1 cellular context compared by ENCODE assay signal in genomic region chr19:1237754-1238372, GRCh38.
A peak's percentile ranks its signal among the peaks of the same experiment; 100 is the strongest.
TF ChIP-seq lines count a peak whose summit lies in the region.

TSS of gene CBARP (minus strand) at chr19:1238005. CDS start at chr19:1236100, 1,905 bp downstream.

TF ChIP-seq in GM12878, 131 proteins besides CTCF, POLR2A, EP300 and RAD21:
- TF ChIP-seq MTA2 (IDR thresholded peaks at IDR 0.05; ENCODE audit: low read depth) (no peak), JUND (IDR thresholded peaks at IDR 0.05; ENCODE audit: low read depth, low read length) (no peak), BHLHE40 (IDR thresholded peaks at IDR 0.05; ENCODE audit: borderline replicate concordance in 1 of 2, low read depth in 2 of 2, low read length in 1 of 2) (peak; percentile 63 to 95; a peak in 3 of 4 replicates), RUNX3 (IDR thresholded peaks at IDR 0.05; ENCODE audit: low read length) (no peak), STAT1 (conservative IDR thresholded peaks at IDR 0.05) (no peak), CBX5 (IDR thresholded peaks at IDR 0.05; ENCODE audit: low read depth) (no peak), TARDBP (IDR thresholded peaks at IDR 0.05; ENCODE audit: borderline replicate concordance) (no peak), CHD1 (IDR thresholded peaks at IDR 0.05; ENCODE audit: low read depth, low read length) (no peak), ZNF592 (IDR thresholded peaks at IDR 0.05) (no peak), CEBPZ (IDR thresholded peaks at IDR 0.05; ENCODE audit: low read depth, low read length) (no peak), RBBP5 (conservative IDR thresholded peaks at IDR 0.05) (no peak), HCFC1 (IDR thresholded peaks at IDR 0.05; ENCODE audit: low read length) (no peak), EGR1 (IDR thresholded peaks at IDR 0.05; ENCODE audit: borderline replicate concordance in 1 of 2, low read depth in 2 of 2, low read length in 2 of 2) (peak in 1 of 2 experiments; percentile 54; a peak in 1 of 3 replicates), IKZF1 (conservative IDR thresholded peaks at IDR 0.05) (0 out of 2 replicates have a peak, but pooled peaks have one; percentile 25), GATAD2B (conservative IDR thresholded peaks at IDR 0.05; ENCODE audit: low read depth) (no peak), SIN3A (IDR thresholded peaks at IDR 0.05; ENCODE audit: low read depth, low read length) (no peak), STAT3 (IDR thresholded peaks at IDR 0.05; ENCODE audit: low read depth, low read length) (no peak)
- TF ChIP-seq, protein P1, sequence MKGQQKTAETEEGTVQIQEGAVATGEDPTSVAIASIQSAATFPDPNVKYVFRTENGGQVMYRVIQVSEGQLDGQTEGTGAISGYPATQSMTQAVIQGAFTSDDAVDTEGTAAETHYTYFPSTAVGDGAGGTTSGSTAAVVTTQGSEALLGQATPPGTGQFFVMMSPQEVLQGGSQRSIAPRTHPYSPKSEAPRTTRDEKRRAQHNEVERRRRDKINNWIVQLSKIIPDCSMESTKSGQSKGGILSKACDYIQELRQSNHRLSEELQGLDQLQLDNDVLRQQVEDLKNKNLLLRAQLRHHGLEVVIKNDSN (IDR thresholded peaks at IDR 0.05; ENCODE audit: borderline replicate concordance, extremely low read length, insufficient read depth, low read depth, low read length), result peak; percentile 57
- TF ChIP-seq, protein P2, sequence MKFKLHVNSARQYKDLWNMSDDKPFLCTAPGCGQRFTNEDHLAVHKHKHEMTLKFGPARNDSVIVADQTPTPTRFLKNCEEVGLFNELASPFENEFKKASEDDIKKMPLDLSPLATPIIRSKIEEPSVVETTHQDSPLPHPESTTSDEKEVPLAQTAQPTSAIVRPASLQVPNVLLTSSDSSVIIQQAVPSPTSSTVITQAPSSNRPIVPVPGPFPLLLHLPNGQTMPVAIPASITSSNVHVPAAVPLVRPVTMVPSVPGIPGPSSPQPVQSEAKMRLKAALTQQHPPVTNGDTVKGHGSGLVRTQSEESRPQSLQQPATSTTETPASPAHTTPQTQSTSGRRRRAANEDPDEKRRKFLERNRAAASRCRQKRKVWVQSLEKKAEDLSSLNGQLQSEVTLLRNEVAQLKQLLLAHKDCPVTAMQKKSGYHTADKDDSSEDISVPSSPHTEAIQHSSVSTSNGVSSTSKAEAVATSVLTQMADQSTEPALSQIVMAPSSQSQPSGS (IDR thresholded peaks at IDR 0.05; ENCODE audit: low read length), result no peak
